ENCODE assay signal across 21 cellular contexts in the genomic region with DNA sequence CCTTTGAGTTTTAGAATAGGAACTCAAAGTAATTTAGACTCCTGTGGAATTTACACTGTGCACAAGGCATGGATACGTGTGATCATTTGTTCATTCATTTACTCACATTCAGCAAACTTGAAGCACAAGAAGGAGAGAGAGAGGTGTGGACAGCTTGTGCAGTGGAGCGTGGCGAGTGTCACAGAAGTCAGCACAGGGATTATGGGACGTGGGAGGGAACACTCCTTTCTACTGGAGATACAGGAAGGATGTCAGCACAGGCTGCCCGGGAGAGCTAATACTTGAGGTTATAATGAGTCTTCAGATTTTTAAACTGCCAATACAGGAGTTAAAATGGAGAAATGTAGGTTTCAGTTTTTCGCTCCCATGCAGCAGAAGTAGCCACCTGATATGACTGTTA. TPM values are rescaled to one million over a fixed set of nuclear protein-coding genes. Genes with fewer than 3 reads are reported as not detected.
A peak's percentile ranks its signal among the peaks of the same experiment; 100 is the strongest.
DNase-seq lines count a peak whose midpoint lies in the region; ATAC-seq, FAIRE-seq and TF ChIP-seq lines count a peak whose summit lies in the region.
"Had no signal": no experiment of that assay in that cellular context is flagged by ENCODE, and none has a peak within 500 bp of the region (broad histone marks: within the 10 kb centered on the region; RNA-seq: fewer than 3 reads in every experiment).

No MANE protein-coding gene starts in this region.

- DNase-seq in HepG2 (ENCODE audit: low spot score): no peak
- DNase-seq in right lobe of liver: no peak
- DNase-seq in NCI-H526 treated with DMSO at 0.1 percent for 48 hours (lab: John Stamatoyannopoulos, UW): peak; percentile 3
- DNase-seq in bronchial epithelial cell (ENCODE audit: low read depth): peak; percentile 3
- DNase-seq in thyroid gland: peak; percentile 39 to 69
- DNase-seq in GM03348 (ENCODE audit: low spot score): no peak
- DNase-seq in urothelium cell line (ENCODE audit: low spot score): no peak
- DNase-seq: activated CD4-positive, alpha-beta T cell treated with anti-CD3 and anti-CD28 coated beads, Interleukin-2, amount 10 ng/mL, durations not matched to agents 7 days and 5 days; activated naive CD4-positive, alpha-beta T cell treated with Interleukin-2 at 50 U/mL for 16 hours; anterior cingulate cortex; cerebellar nuclear complex; DMS 273 treated with DMSO at 0.1 percent for 48 hours; Karpas-422; left lung; mucosa of descending colon; NCI-H1105 treated with DMSO at 0.1 percent for 48 hours; spleen had no signal

- H3K4me3 ChIP-seq in HepG2 (replicated peaks in 1 of 3; ENCODE audit: insufficient read depth in 1 of 3, low read depth in 2 of 3, low read length in 3 of 3) (peak overlapping the region in 1 of 3 experiments; percentile 21; a peak in 1 of 6 replicates), right lobe of liver (no peak overlapping the region), bronchial epithelial cell (ENCODE audit: low read depth, low read length) (no peak overlapping the region), thyroid gland (replicated peaks in 1 of 3) (no peak overlapping the region)
- H3K4me3 ChIP-seq: esophagus muscularis mucosa, left lung, mucosa of descending colon, spleen, suprapubic skin had no signal

- TF ChIP-seq CTCF in HepG2 (CRISPR knock-in tag; IDR thresholded peaks at IDR 0.05) (no peak), right lobe of liver (IDR thresholded peaks at IDR 0.05) (no peak), bronchial epithelial cell (IDR thresholded peaks at IDR 0.05; ENCODE audit: insufficient read depth, low read length, severe bottlenecking) (no peak), thyroid gland (IDR thresholded peaks at IDR 0.05) (no peak)

- in situ Hi-C loops in HepG2 (cut with HindIII; ENCODE audit: extremely low pct_ligation_motif_present, low pct_unique_long_range_greater_than_20kb): no loop called here

- H3K27me3 ChIP-seq in HepG2 (ENCODE audit: control insufficient read depth in 1 of 2, insufficient read depth in 2 of 2, low read length in 2 of 2) (peaks cover 0 to 3% of the 10 kb centered on the region in 2 experiments; a peak in 2 of 5 replicates), right lobe of liver (no peaks in the 10 kb centered on the region), bronchial epithelial cell (ENCODE audit: control insufficient read depth, insufficient read depth, low read length) (peaks cover 2% of the 10 kb centered on the region), thyroid gland (no peaks in the 10 kb centered on the region)
- H3K27me3 ChIP-seq: esophagus muscularis mucosa, left lung, spleen, suprapubic skin had no signal

- peaks cover 18% of the 10 kb centered on the region for H3K4me1 ChIP-seq in HepG2 (ENCODE audit: insufficient read depth, low read length)
- H3K4me1 ChIP-seq in right lobe of liver: no peaks in the 10 kb centered on the region
- H3K4me1 ChIP-seq in thyroid gland: peaks cover 19 to 24% of the 10 kb centered on the region in 2 donors
- H3K4me1 ChIP-seq: esophagus muscularis mucosa, left lung, spleen, suprapubic skin had no signal

- ATAC-seq in HepG2 (peak; percentile 51), right lobe of liver (no peak), HG03280 (IDR thresholded peaks at IDR 0.05; ENCODE audit: unreplicated experiment) (no peak)
- ATAC-seq: mucosa of descending colon had no signal

- no peak overlapping the region for H3K9ac ChIP-seq in HepG2 (ENCODE audit: insufficient read depth, low read depth, low read length)

- WGBS in HepG2 (ENCODE audit: low lambda C conversion rate): 28% methylated on average over 6 of the region's 6 CpGs
- 78% methylated on average over 6 of the region's 6 CpGs for WGBS in right lobe of liver (ENCODE audit: insufficient coverage, low coverage, low lambda C conversion rate, missing lambda C conversion rate)
- 42 to 44% methylated on average over 6 of the region's 6 CpGs for WGBS in thyroid gland, 2 donors

- peak overlapping the region; percentile 89 for H3K4me2 ChIP-seq in HepG2 (ENCODE audit: low read depth, low read length)

- TF ChIP-seq POLR2A in HepG2 (IDR thresholded peaks at IDR 0.05; ENCODE audit: insufficient read depth in 1 of 2, low read depth in 2 of 2, low read length in 2 of 2) (no peak), right lobe of liver (IDR thresholded peaks at IDR 0.05) (no peak), thyroid gland (IDR thresholded peaks at IDR 0.05) (no peak)

- intact Hi-C loops in HepG2 (cut with micrococcal nuclease; ENCODE audit: unreplicated experiment): no loop called here
- intact Hi-C loops in right lobe of liver (cut with DNase I): no loop called here
- intact Hi-C loops in thyroid gland (cut with DNase I): no loop called here

- no peaks in the 10 kb centered on the region for H3K79me2 ChIP-seq in HepG2 (ENCODE audit: insufficient read depth, low read length)

- TF ChIP-seq RAD21 in HepG2 (CRISPR knock-in tag; IDR thresholded peaks at IDR 0.05): no peak

- H3K27ac ChIP-seq in HepG2 (ENCODE audit: extremely low read length, insufficient read depth, low read length) (no peak overlapping the region), right lobe of liver (no peak overlapping the region), thyroid gland (peak overlapping the region in 1 of 3 donors; percentile 42)
- H3K27ac ChIP-seq: C4-2B, esophagus muscularis mucosa, spleen, suprapubic skin had no signal

- FAIRE-seq in HepG2 (lab: Jason Lieb, UNC) (no peak), bronchial epithelial cell (lab: Jason Lieb, UNC) (no peak), urothelium cell line (lab: Jason Lieb, UNC) (no peak)

- H3K9me3 ChIP-seq in HepG2 (ENCODE audit: low read length): no peaks in the 10 kb centered on the region
- H3K9me3 ChIP-seq in right lobe of liver: no peaks in the 10 kb centered on the region
- H3K9me3 ChIP-seq in thyroid gland: no peaks in the 10 kb centered on the region
- H3K9me3 ChIP-seq: left lung, mucosa of descending colon, spleen, suprapubic skin had no signal

- H4K20me1 ChIP-seq in HepG2 (ENCODE audit: insufficient read depth, low read length): no peaks in the 10 kb centered on the region

- no peaks in the 10 kb centered on the region for H3K36me3 ChIP-seq in HepG2 (replicated peaks in 1 of 2; ENCODE audit: control insufficient read depth in 1 of 2, insufficient read depth in 2 of 2, low read length in 2 of 2)
- no peaks in the 10 kb centered on the region for H3K36me3 ChIP-seq in right lobe of liver
- no peaks in the 10 kb centered on the region for H3K36me3 ChIP-seq in bronchial epithelial cell (ENCODE audit: control insufficient read depth, insufficient read depth, low read length)
- H3K36me3 ChIP-seq in thyroid gland: no peaks in the 10 kb centered on the region
- H3K36me3 ChIP-seq: esophagus muscularis mucosa, left lung, spleen, suprapubic skin had no signal

- CTCF ChIA-PET in HepG2 (lab: Yijun Ruan, JAX; ENCODE audit: low intra/inter-chr PET ratio, low total read pairs): no interaction called here

- no TSS peak for BruUV-seq in HepG2 (replicated peaks; lab: Mats Ljungman, UMichigan)

- POLR2A ChIA-PET in HepG2 (lab: Yijun Ruan, JAX): interaction anchor here (0.9 to 1.4 kb wide), 2 partner anchors 97 to 254 kb away, joined by 4 read pairs; a partner anchor contains a TSS

- TF ChIP-seq EP300 in HepG2 (IDR thresholded peaks at IDR 0.05; ENCODE audit: low read depth in 2 of 2, low read length in 2 of 2): no peak
- TF ChIP-seq EP300 in HepG2 (CRISPR knock-in tag; IDR thresholded peaks at IDR 0.05; ENCODE audit: borderline replicate concordance): no peak

- H2AFZ ChIP-seq in HepG2 (ENCODE audit: low read length): peak overlapping the region; percentile 58

RNA-seq across cellular contexts. Expression of a gene that starts 7.0 kb away (rescaled TPM):
- not detected in 2 replicates for total RNA-seq in HepG2 (2016; rRNA removed; fragmentation: Illumina TruSeq; extraction: Trizol)
- not detected in 2 replicates for total RNA-seq in HepG2 (2016; cell fraction: cytosol; rRNA removed; fragmentation: Illumina TruSeq; extraction: Trizol; ENCODE audit: low read depth)
- total RNA-seq in HepG2 (2016; cell fraction: insoluble cytoplasmic fraction; rRNA removed; fragmentation: Illumina TruSeq; extraction: Trizol): not detected in 2 replicates
- not detected in 2 replicates for total RNA-seq in HepG2 (2016; cell fraction: membrane; rRNA removed; fragmentation: Illumina TruSeq; extraction: Trizol)
- total RNA-seq in HepG2 (2016; cell fraction: nucleus; rRNA removed; fragmentation: Illumina TruSeq; extraction: Trizol): not detected in 2 replicates
- polyA plus RNA-seq in HepG2 (2011; rRNA removed): not detected in 2 replicates
- not detected in 2 replicates for polyA plus RNA-seq in HepG2 (2011; cell fraction: cytosol; rRNA removed)
- not detected in 2 replicates for polyA plus RNA-seq in HepG2 (2011; cell fraction: nucleus; rRNA removed)
- 0.09 TPM in 1 of 2 replicates, not detected in the other for polyA plus RNA-seq in HepG2 (2012)
- polyA plus RNA-seq in HepG2 (2016; cell fraction: cytosol; fragmentation: Illumina TruSeq; extraction: Trizol; ENCODE audit: low read depth): not detected in 2 replicates
- not detected in 2 replicates for polyA plus RNA-seq in HepG2 (2016; cell fraction: insoluble cytoplasmic fraction; fragmentation: Illumina TruSeq; extraction: Trizol; ENCODE audit: low read depth)
- polyA plus RNA-seq in HepG2 (2016; cell fraction: membrane; fragmentation: Illumina TruSeq; extraction: Trizol; ENCODE audit: low read depth): not detected in 2 replicates
- polyA plus RNA-seq in HepG2 (2016; cell fraction: nucleus; fragmentation: Illumina TruSeq; extraction: Trizol; ENCODE audit: insufficient read depth, low read depth): not detected in 2 replicates
- not detected in 2 replicates for polyA minus RNA-seq in HepG2 (2011; rRNA and poly(A)+ RNA removed; ENCODE audit: low replicate concordance)
- polyA minus RNA-seq in HepG2 (2011; cell fraction: cytosol; rRNA and poly(A)+ RNA removed): not detected in 2 replicates
- not detected in 2 replicates for polyA minus RNA-seq in HepG2 (2011; cell fraction: nucleus; rRNA and poly(A)+ RNA removed)
- under 1 TPM in 3 of 6 experiments, not detected in 3; 0.12 to 0.22 (median 0.18) TPM for total RNA-seq in right lobe of liver
- 0.13 TPM in 1 of 2 replicates, not detected in the other for total RNA-seq in bronchial epithelial cell
- 1 to 10 TPM; 1.3 to 2.0 (median 1.8) TPM for total RNA-seq in thyroid gland

RNA-seq across cellular contexts. Expression of a gene that starts 58.6 kb away (rescaled TPM):
- 0.45 and 1.1 TPM in 2 replicates for total RNA-seq in HepG2 (2016; rRNA removed; fragmentation: Illumina TruSeq; extraction: Trizol)
- total RNA-seq in HepG2 (2016; cell fraction: cytosol; rRNA removed; fragmentation: Illumina TruSeq; extraction: Trizol; ENCODE audit: low read depth): 2.2 and 2.7 TPM in 2 replicates
- total RNA-seq in HepG2 (2016; cell fraction: insoluble cytoplasmic fraction; rRNA removed; fragmentation: Illumina TruSeq; extraction: Trizol): 0.54 and 1.5 TPM in 2 replicates
- 1.1 and 1.2 TPM in 2 replicates for total RNA-seq in HepG2 (2016; cell fraction: membrane; rRNA removed; fragmentation: Illumina TruSeq; extraction: Trizol)
- 1.8 and 2.0 TPM in 2 replicates for total RNA-seq in HepG2 (2016; cell fraction: nucleus; rRNA removed; fragmentation: Illumina TruSeq; extraction: Trizol)
- 0.79 and 0.99 TPM in 2 replicates for polyA plus RNA-seq in HepG2 (2011; rRNA removed)
- 0.25 and 0.60 TPM in 2 replicates for polyA plus RNA-seq in HepG2 (2011; cell fraction: cytosol; rRNA removed)
- polyA plus RNA-seq in HepG2 (2011; cell fraction: nucleus; rRNA removed): 0.92 and 1.5 TPM in 2 replicates
- 2.7 and 3.0 TPM in 2 replicates for polyA plus RNA-seq in HepG2 (2012)
- polyA plus RNA-seq in HepG2 (2016; cell fraction: cytosol; fragmentation: Illumina TruSeq; extraction: Trizol; ENCODE audit: low read depth): 0.25 and 0.80 TPM in 2 replicates
- 0.59 and 0.74 TPM in 2 replicates for polyA plus RNA-seq in HepG2 (2016; cell fraction: insoluble cytoplasmic fraction; fragmentation: Illumina TruSeq; extraction: Trizol; ENCODE audit: low read depth)
- polyA plus RNA-seq in HepG2 (2016; cell fraction: membrane; fragmentation: Illumina TruSeq; extraction: Trizol; ENCODE audit: low read depth): 0.38 TPM in 2 replicates
- 1.7 and 1.9 TPM in 2 replicates for polyA plus RNA-seq in HepG2 (2016; cell fraction: nucleus; fragmentation: Illumina TruSeq; extraction: Trizol; ENCODE audit: insufficient read depth, low read depth)
- 1.3 and 1.4 TPM in 2 replicates for polyA minus RNA-seq in HepG2 (2011; rRNA and poly(A)+ RNA removed; ENCODE audit: low replicate concordance)
- polyA minus RNA-seq in HepG2 (2011; cell fraction: cytosol; rRNA and poly(A)+ RNA removed): 0.70 and 0.99 TPM in 2 replicates
- polyA minus RNA-seq in HepG2 (2011; cell fraction: nucleus; rRNA and poly(A)+ RNA removed): 1.9 and 2.2 TPM in 2 replicates
- 1 to 10 TPM; 2.8 to 4.6 (median 3.7) TPM for total RNA-seq in right lobe of liver
- 3.2 and 5.0 TPM in 2 replicates for total RNA-seq in bronchial epithelial cell
- 10 to 100 TPM; 19.4 to 44.5 (median 22.1) TPM for total RNA-seq in thyroid gland

RNA-seq across cellular contexts. Expression of a gene that starts 58.7 kb away (rescaled TPM):
- 0.20 TPM in 1 of 2 replicates, not detected in the other for total RNA-seq in HepG2 (2016; rRNA removed; fragmentation: Illumina TruSeq; extraction: Trizol)
- 0.30 TPM in 1 of 2 replicates, not detected in the other for total RNA-seq in HepG2 (2016; cell fraction: cytosol; rRNA removed; fragmentation: Illumina TruSeq; extraction: Trizol; ENCODE audit: low read depth)
- 0.27 TPM in 1 of 2 replicates, not detected in the other for total RNA-seq in HepG2 (2016; cell fraction: insoluble cytoplasmic fraction; rRNA removed; fragmentation: Illumina TruSeq; extraction: Trizol)
- total RNA-seq in HepG2 (2016; cell fraction: membrane; rRNA removed; fragmentation: Illumina TruSeq; extraction: Trizol): not detected in 2 replicates
- total RNA-seq in HepG2 (2016; cell fraction: nucleus; rRNA removed; fragmentation: Illumina TruSeq; extraction: Trizol): not detected in 2 replicates
- polyA plus RNA-seq in HepG2 (2011; rRNA removed): 0.12 TPM in 1 of 2 replicates, not detected in the other
- not detected in 2 replicates for polyA plus RNA-seq in HepG2 (2011; cell fraction: cytosol; rRNA removed)
- not detected in 2 replicates for polyA plus RNA-seq in HepG2 (2011; cell fraction: nucleus; rRNA removed)
- polyA plus RNA-seq in HepG2 (2012): not detected in 2 replicates
- 0.29 TPM in 1 of 2 replicates, not detected in the other for polyA plus RNA-seq in HepG2 (2016; cell fraction: cytosol; fragmentation: Illumina TruSeq; extraction: Trizol; ENCODE audit: low read depth)
- not detected in 2 replicates for polyA plus RNA-seq in HepG2 (2016; cell fraction: insoluble cytoplasmic fraction; fragmentation: Illumina TruSeq; extraction: Trizol; ENCODE audit: low read depth)
- not detected in 2 replicates for polyA plus RNA-seq in HepG2 (2016; cell fraction: membrane; fragmentation: Illumina TruSeq; extraction: Trizol; ENCODE audit: low read depth)
- not detected in 2 replicates for polyA plus RNA-seq in HepG2 (2016; cell fraction: nucleus; fragmentation: Illumina TruSeq; extraction: Trizol; ENCODE audit: insufficient read depth, low read depth)
- polyA minus RNA-seq in HepG2 (2011; rRNA and poly(A)+ RNA removed; ENCODE audit: low replicate concordance): not detected in 2 replicates
- polyA minus RNA-seq in HepG2 (2011; cell fraction: cytosol; rRNA and poly(A)+ RNA removed): not detected in 2 replicates
- not detected in 2 replicates for polyA minus RNA-seq in HepG2 (2011; cell fraction: nucleus; rRNA and poly(A)+ RNA removed)
- total RNA-seq in right lobe of liver: under 1 TPM in 4 of 6 experiments, not detected in 2; 0.22 to 0.66 (median 0.30) TPM
- under 0.01 and 0.38 TPM in 2 replicates for total RNA-seq in bronchial epithelial cell
- total RNA-seq in thyroid gland: 1 to 10 TPM in 3 of 4 donors, not detected in 1; 1.0 to 3.5 (median 2.0) TPM
- total RNA-seq: activated CD4-positive, alpha-beta T cell treated with anti-CD3 and anti-CD28 coated beads, Interleukin-2, amount 10 ng/mL, durations not matched to agents 7 days and 5 days; mucosa of descending colon had no signal

Comparison
In these comparisons a context has a peak if more than half of its experiments do, and no peak if none do; other contexts are left out.
1. DNase-seq: peak in NCI-H526 treated with DMSO at 0.1 percent for 48 hours (single experiment), bronchial epithelial cell (single experiment) and thyroid gland (2 of 2); none in HepG2 (single experiment), right lobe of liver (0 of 3), GM03348 (single experiment) and urothelium cell line (single experiment).